In the genomic region with DNA sequence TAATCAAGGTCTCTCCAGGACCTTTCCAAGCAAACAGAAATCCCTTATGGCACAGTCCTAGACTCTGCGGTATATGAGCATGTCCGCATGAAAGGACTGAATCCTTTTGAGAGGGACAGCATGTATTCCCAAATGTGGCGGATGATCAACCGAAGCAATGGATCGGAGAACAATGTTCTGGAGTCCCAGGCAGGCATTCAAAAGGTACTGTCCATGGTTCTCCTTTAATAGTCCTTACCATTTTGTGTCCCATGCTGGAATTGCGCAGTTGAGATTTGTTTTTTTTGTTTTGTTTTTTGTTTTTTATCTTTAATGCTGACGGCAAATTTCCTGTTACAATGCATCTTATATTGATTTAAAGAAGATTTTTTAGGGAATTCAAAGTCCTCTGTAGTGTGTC, we compare ENCODE assay signal across 1 cellular context.
TF ChIP-seq lines count a peak whose summit lies in the region.

No MANE protein-coding gene starts in this region.

TF ChIP-seq in A549, 52 proteins besides CTCF, POLR2A, EP300 and RAD21 (continued from another document):
- 0 out of 2 replicates have a peak, but pooled peaks have one; percentile 41 for TF ChIP-seq REST (IDR thresholded peaks at IDR 0.05)
